In genomic region chr10:2263556-2263955, GRCh38 we compare ENCODE assay signal across 24 cellular contexts.
"Had no signal": no experiment of that assay in that cellular context is flagged by ENCODE, and none has a peak within 500 bp of the region (broad histone marks: within the 10 kb centered on the region; RNA-seq: fewer than 3 reads in every experiment).

No MANE protein-coding gene starts in this region.

- H3K27ac ChIP-seq: brain microvascular endothelial cell, coronary artery, gastroesophageal sphincter, hepatocyte, left ventricle myocardium inferior, right atrium auricular region, testis, transverse colon, WERI-Rb-1 had no signal

- H3K9me3 Mint-ChIP-seq: activated T-helper 1 cell treated with anti-CD3 and anti-CD28 coated beads, Interleukin-12 subunit alpha, Interleukin-12 subunit beta, Interleukin-2, Interleukin-4 antibody, amounts not matched to agents 30 ng/mL and 10 ng/mL and 1 ng/mL, durations not matched to agents 14 hours and 24 hours and 36 hours had no signal

- H3K9me3 ChIP-seq: right atrium auricular region, testis, transverse colon had no signal

- H3K4me3 Mint-ChIP-seq: activated naive CD4-positive, alpha-beta T cell treated with anti-CD3 and anti-CD28 coated beads for 36 hours; activated naive CD8-positive, alpha-beta T cell treated with anti-CD3 and anti-CD28 coated beads, Interleukin-2, amount 10 ng/mL, durations not matched to agents 7 days and 5 days; activated T-helper 1 cell treated with anti-CD3 and anti-CD28 coated beads, Interleukin-12 subunit alpha, Interleukin-12 subunit beta, Interleukin-2, Interleukin-4 antibody, amounts not matched to agents 30 ng/mL and 10 ng/mL and 1 ng/mL, durations not matched to agents 14 hours and 24 hours and 36 hours; effector memory CD8-positive, alpha-beta T cell; natural killer cell treated with Interleukin-12 subunit alpha and Interleukin-12 subunit beta and Interleukin-15 and Interleukin-18, amount 100 ng/mL, for 72 hours had no signal

- H3K36me3 Mint-ChIP-seq: activated naive CD8-positive, alpha-beta T cell treated with anti-CD3 and anti-CD28 coated beads, Interleukin-2, amount 10 ng/mL, durations not matched to agents 7 days and 5 days; natural killer cell treated with Interleukin-12 subunit alpha and Interleukin-12 subunit beta and Interleukin-15 and Interleukin-18, amount 100 ng/mL, for 72 hours had no signal

- H3K4me1 Mint-ChIP-seq: activated naive CD8-positive, alpha-beta T cell treated with anti-CD3 and anti-CD28 coated beads, Interleukin-2, amount 10 ng/mL, durations not matched to agents 7 days and 5 days had no signal

- ATAC-seq: activated CD4-positive, CD25-positive, alpha-beta regulatory T cell treated with anti-CD3 and anti-CD28 coated beads, Interleukin-2, amount 50 U/mL, for 24 hours; effector memory CD8-positive, alpha-beta T cell; gastroesophageal sphincter; natural killer cell treated with Interleukin-12 subunit alpha and Interleukin-12 subunit beta and Interleukin-15 and Interleukin-18, amount 100 ng/mL, for 72 hours; stimulated activated naive CD8-positive, alpha-beta T cell treated with anti-CD3 and anti-CD28 coated beads, Interleukin-15, Interleukin-2, amounts not matched to agents 100 U/mL and 50 U/mL, for 24 hours had no signal

- H3K27ac Mint-ChIP-seq: activated naive CD4-positive, alpha-beta T cell treated with anti-CD3 and anti-CD28 coated beads for 36 hours; activated naive CD8-positive, alpha-beta T cell treated with anti-CD3 and anti-CD28 coated beads, Interleukin-2, amount 10 ng/mL, durations not matched to agents 7 days and 5 days; activated T-helper 1 cell treated with anti-CD3 and anti-CD28 coated beads, Interleukin-12 subunit alpha, Interleukin-12 subunit beta, Interleukin-2, Interleukin-4 antibody, amounts not matched to agents 30 ng/mL and 10 ng/mL and 1 ng/mL, durations not matched to agents 14 hours and 24 hours and 36 hours; effector memory CD8-positive, alpha-beta T cell; natural killer cell treated with Interleukin-12 subunit alpha and Interleukin-12 subunit beta and Interleukin-15 and Interleukin-18, amount 100 ng/mL, for 72 hours had no signal

- H3K27me3 ChIP-seq: brain microvascular endothelial cell, gastroesophageal sphincter, hepatocyte, right atrium auricular region, testis, transverse colon had no signal

- DNase-seq: activated CD4-positive, alpha-beta T cell treated with anti-CD3 and anti-CD28 coated beads for 48 hours; activated CD4-positive, alpha-beta T cell treated with anti-CD3 and anti-CD28 coated beads, Interleukin-2, amount 50 U/mL, for 48 hours; activated CD8-positive, alpha-beta memory T cell treated with anti-CD3 and anti-CD28 coated beads for 24 hours; activated effector memory CD4-positive, alpha-beta T cell treated with anti-CD3 and anti-CD28 coated beads, Interleukin-2, amount 50 U/mL, for 16 hours; activated naive CD4-positive, alpha-beta T cell treated with anti-CD3 and anti-CD28 coated beads for 36 hours; activated naive CD8-positive, alpha-beta T cell treated with anti-CD3 and anti-CD28 coated beads, Interleukin-2, amount 10 ng/mL, durations not matched to agents 7 days and 5 days; brain microvascular endothelial cell; effector memory CD8-positive, alpha-beta T cell; erythroblast; islet precursor cell; left ventricle myocardium inferior; mesendoderm; stimulated activated naive CD8-positive, alpha-beta T cell treated with anti-CD3 and anti-CD28 coated beads, Interleukin-15, Interleukin-2, amounts not matched to agents 100 U/mL and 50 U/mL, for 24 hours; testis; transverse colon; WERI-Rb-1 had no signal

- H3K4me1 ChIP-seq: gastroesophageal sphincter, left ventricle myocardium inferior, right atrium auricular region, testis, transverse colon had no signal

- H3K36me3 ChIP-seq: brain microvascular endothelial cell, gastroesophageal sphincter, left ventricle myocardium inferior, right atrium auricular region, transverse colon, WERI-Rb-1 had no signal

- H3K4me3 ChIP-seq: coronary artery, gastroesophageal sphincter, hepatocyte, left ventricle myocardium inferior, lung, right atrium auricular region, testis, transverse colon had no signal

- H3K27me3 Mint-ChIP-seq: activated naive CD8-positive, alpha-beta T cell treated with anti-CD3 and anti-CD28 coated beads, Interleukin-2, amount 10 ng/mL, durations not matched to agents 7 days and 5 days had no signal

- H3K4me2 ChIP-seq: hepatocyte had no signal
